In the genomic region with DNA sequence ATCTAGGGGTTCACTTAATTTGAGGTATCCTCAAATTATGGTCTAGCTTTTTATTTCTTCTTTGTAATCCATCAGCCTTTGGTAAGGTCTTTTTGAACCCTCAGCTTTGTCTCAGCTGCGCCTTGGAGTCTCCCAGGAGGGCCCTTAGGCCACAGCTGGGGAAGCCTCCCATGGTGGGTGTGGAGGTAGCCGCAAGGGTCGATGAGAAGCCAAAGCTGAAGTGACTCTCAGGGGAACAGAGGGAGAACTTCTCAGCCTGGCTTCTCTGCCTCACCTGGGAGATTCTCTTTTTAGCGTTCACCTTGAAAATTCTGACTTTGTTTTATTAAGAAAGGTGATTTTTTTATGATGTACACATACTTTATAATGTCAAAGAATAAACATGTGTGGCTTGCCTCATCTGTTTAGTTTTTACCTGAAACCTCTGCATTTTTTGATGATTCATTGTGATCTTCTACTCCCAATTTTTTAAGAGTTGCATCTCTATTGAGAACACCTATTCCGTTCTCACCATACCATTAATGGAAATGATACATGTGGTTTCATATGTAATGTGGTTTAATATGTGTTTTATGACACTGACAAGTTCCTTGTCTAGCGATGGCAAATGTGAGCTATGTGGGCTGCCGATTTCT, we compare ENCODE assay signal across 25 cellular contexts.
"Had no signal": no experiment of that assay in that cellular context is flagged by ENCODE, and none has a peak within 500 bp of the region (broad histone marks: within the 10 kb centered on the region; RNA-seq: fewer than 3 reads in every experiment).

No MANE protein-coding gene starts in this region.

- H3K4me3 ChIP-seq: neural progenitor cell, psoas muscle, suprapubic skin, tibial artery had no signal

- ATAC-seq: activated T-cell treated with anti-CD3 and anti-CD28 coated beads, Interleukin-2, amount 50 U/mL, for 4 hours; activated T-helper 17 cell treated with anti-CD3 and anti-CD28 coated beads, Interleukin-2, amount 50 U/mL, for 72 hours; esophagus mucosa; left cardiac atrium; naive thymus-derived CD8-positive, alpha-beta T cell; psoas muscle; T-helper 17 cell had no signal

- H3K27me3 ChIP-seq: brain microvascular endothelial cell, neural progenitor cell, suprapubic skin, tibial artery had no signal

- H3K36me3 ChIP-seq: brain microvascular endothelial cell, neural progenitor cell, suprapubic skin, tibial artery had no signal

- DNase-seq: activated CD4-positive, alpha-beta memory T cell treated with anti-CD3 and anti-CD28 coated beads, Interleukin-2, amount 10 ng/mL, durations not matched to agents 7 days and 5 days; activated CD4-positive, alpha-beta T cell treated with anti-CD3 and anti-CD28 coated beads, Interleukin-2, amount 10 ng/mL, durations not matched to agents 24 days and 14 days; activated CD4-positive, CD25-positive, alpha-beta regulatory T cell treated with anti-CD3 and anti-CD28 coated beads, Interleukin-2, amount 50 U/mL, for 72 hours; activated gamma-delta T cell treated with Interleukin-2 at 50 U/mL for 16 hours; activated naive CD4-positive, alpha-beta T cell treated with anti-CD3 and anti-CD28 coated beads, Interleukin-2, amount 50 U/mL, for 16 hours; activated T-cell treated with anti-CD3 and anti-CD28 coated beads, Interleukin-2, amount 50 U/mL, for 4 hours; amniotic stem cell; brain microvascular endothelial cell; central memory CD4-positive, alpha-beta T cell; foreskin fibroblast; left cardiac atrium; naive thymus-derived CD8-positive, alpha-beta T cell; occipital lobe; psoas muscle; stimulated activated CD4-positive, alpha-beta T cell treated with anti-CD3 and anti-CD28 coated beads, Interleukin-15, amount 100 ng/mL, for 24 hours; stimulated activated CD4-positive, alpha-beta T cell treated with anti-CD3 and anti-CD28 coated beads, Interleukin-2, amount 100 ng/mL, for 24 hours; stimulated activated naive CD4-positive, alpha-beta T cell; T-helper 17 cell; T1000; tibial artery had no signal

- H3K4me1 ChIP-seq: neural progenitor cell had no signal

- H3K9ac ChIP-seq: neural progenitor cell, parathyroid adenoma had no signal

- H3K27ac ChIP-seq: brain microvascular endothelial cell, neural progenitor cell, parathyroid adenoma, psoas muscle, suprapubic skin, tibial artery had no signal

- H3K9me3 ChIP-seq: psoas muscle, suprapubic skin, tibial artery had no signal
